20 cellular contexts compared by ENCODE assay signal in genomic region chr3:55558316-55558715, GRCh38.
DNase-seq lines count a peak whose midpoint lies in the region; FAIRE-seq and TF ChIP-seq lines count a peak whose summit lies in the region.
"Had no signal": no experiment of that assay in that cellular context is flagged by ENCODE, and none has a peak within 500 bp of the region (broad histone marks: within the 10 kb centered on the region; RNA-seq: fewer than 3 reads in every experiment).

No MANE protein-coding gene starts in this region.

- no peaks in the 10 kb centered on the region for H3K9me2 ChIP-seq in Karpas-422 (replicated peaks; ENCODE audit: insufficient read depth, low read length)

- H3K9ac ChIP-seq in Karpas-422 (ENCODE audit: low read length), result no peak overlapping the region; the same call in 1 of the 2 replicates

- H2AFZ ChIP-seq in Karpas-422 (ENCODE audit: low read length), result no peak overlapping the region

- 69 to 76% (median 72%) methylated on average over 1 of the region's 1 CpG for WGBS in adrenal gland, 4 donors

- no peak for TF ChIP-seq POLR2A in adrenal gland (IDR thresholded peaks at IDR 0.05)

- H4K20me1 ChIP-seq in Karpas-422 (ENCODE audit: insufficient read depth, low read depth, low read length), result no peaks in the 10 kb centered on the region

- DNase-seq in AG08395 (ENCODE audit: low spot score) (peak; percentile 73), ELR (ENCODE audit: low read depth) (peak; percentile 55), Karpas-422 (no peak), choroid plexus epithelial cell (ENCODE audit: low read depth) (peak; percentile 77), adrenal gland (no peak), RCC 7860 (ENCODE audit: low spot score) (no peak)
- DNase-seq in activated T-cell treated with anti-CD3 and anti-CD28 coated beads, Interleukin-2, amount 50 U/mL, for 24 hours, result no peak
- DNase-seq in activated CD4-positive, alpha-beta T cell treated with anti-CD3 and anti-CD28 coated beads, Interleukin-2, amount 50 U/mL, for 4 hours, result no peak
- DNase-seq: BE2C; CD8-positive, alpha-beta memory T cell; DMS 273 treated with DMSO at 0.1 percent for 48 hours; NCI-H1092 treated with DMSO at 0.1 percent for 48 hours; NCI-H187; NCI-H446 had no signal

- no peak for FAIRE-seq in RCC 7860 (lab: Jason Lieb, UNC)
- FAIRE-seq: A204.1, GM12891, HTR-8/SVneo, K562 had no signal

- no peaks in the 10 kb centered on the region for H3K36me3 Mint-ChIP-seq in activated T-cell treated with anti-CD3 and anti-CD28 coated beads, Interleukin-2, amount 50 U/mL, for 24 hours (ENCODE audit: low read depth)
- H3K36me3 Mint-ChIP-seq: CD8-positive, alpha-beta memory T cell had no signal

- peaks cover 63% of the 10 kb centered on the region for H3K4me1 ChIP-seq in Karpas-422 (ENCODE audit: low read length)
- no peaks in the 10 kb centered on the region for H3K4me1 ChIP-seq in adrenal gland (replicated peaks in 1 of 2)
- H3K4me1 ChIP-seq: BE2C had no signal

- intact Hi-C loops in adrenal gland (cut with DNase I), result no loop called here

- H3K4me2 ChIP-seq in Karpas-422 (ENCODE audit: low read depth, low read length, poor library complexity, severe bottlenecking), result no peak overlapping the region

- H3K9me3 Mint-ChIP-seq in activated T-cell treated with anti-CD3 and anti-CD28 coated beads, Interleukin-2, amount 50 U/mL, for 24 hours, result no peaks in the 10 kb centered on the region

- no peak overlapping the region for H3K27ac Mint-ChIP-seq in activated T-cell treated with anti-CD3 and anti-CD28 coated beads, Interleukin-2, amount 50 U/mL, for 24 hours
- H3K27ac Mint-ChIP-seq: CD8-positive, alpha-beta memory T cell had no signal

- H3K79me2 ChIP-seq in Karpas-422 (ENCODE audit: low read length), result no peaks in the 10 kb centered on the region

- no peaks in the 10 kb centered on the region for H3K27me3 Mint-ChIP-seq in activated T-cell treated with anti-CD3 and anti-CD28 coated beads, Interleukin-2, amount 50 U/mL, for 24 hours
- H3K27me3 Mint-ChIP-seq: CD8-positive, alpha-beta memory T cell had no signal

- TF ChIP-seq CTCF in choroid plexus epithelial cell (conservative IDR thresholded peaks at IDR 0.05; ENCODE audit: low read depth, low read length) (no peak), adrenal gland (IDR thresholded peaks at IDR 0.05) (no peak)

- no peak overlapping the region for H3K4me3 ChIP-seq in Karpas-422 (ENCODE audit: low read length)
- no peak overlapping the region for H3K4me3 ChIP-seq in choroid plexus epithelial cell (ENCODE audit: low read depth, low read length)
- no peak overlapping the region for H3K4me3 ChIP-seq in adrenal gland
- H3K4me3 ChIP-seq: HAP-1, K562, SK-N-MC had no signal

- H3K36me3 ChIP-seq in Karpas-422 (ENCODE audit: insufficient read depth, low read length) (no peaks in the 10 kb centered on the region), adrenal gland (replicated peaks in 1 of 2) (no peaks in the 10 kb centered on the region)
- H3K36me3 ChIP-seq: BE2C, HAP-1 had no signal

- no peaks in the 10 kb centered on the region for H3K9me3 ChIP-seq in Karpas-422 (ENCODE audit: low read length)
- H3K9me3 ChIP-seq in adrenal gland (replicated peaks in 1 of 3), result no peaks in the 10 kb centered on the region
- H3K9me3 ChIP-seq: BE2C, HAP-1 had no signal

- H3K27me3 ChIP-seq in Karpas-422 (ENCODE audit: low read length) (no peaks in the 10 kb centered on the region), adrenal gland (no peaks in the 10 kb centered on the region)
- H3K27me3 ChIP-seq: BE2C had no signal

- H3K4me3 Mint-ChIP-seq in activated T-cell treated with anti-CD3 and anti-CD28 coated beads, Interleukin-2, amount 50 U/mL, for 24 hours, result no peak overlapping the region
- H3K4me3 Mint-ChIP-seq: CD8-positive, alpha-beta memory T cell had no signal

- no peaks in the 10 kb centered on the region for H3K4me1 Mint-ChIP-seq in activated T-cell treated with anti-CD3 and anti-CD28 coated beads, Interleukin-2, amount 50 U/mL, for 24 hours (ENCODE audit: low read depth)
- H3K4me1 Mint-ChIP-seq: CD8-positive, alpha-beta memory T cell had no signal

- H3K27ac ChIP-seq in Karpas-422 (ENCODE audit: low read length) (peak overlapping the region; percentile 100; the same call in 1 of the 2 replicates), adrenal gland (no peak overlapping the region)
- H3K27ac ChIP-seq: SK-N-MC had no signal

Comparison
In these comparisons a context has a peak if more than half of its experiments do, and no peak if none do; other contexts are left out.
1. DNase-seq: peak in AG08395 (single experiment), ELR (single experiment) and choroid plexus epithelial cell (single experiment); none in Karpas-422 (single experiment), activated T-cell treated with anti-CD3 and anti-CD28 coated beads, Interleukin-2, amount 50 U/mL, for 24 hours (single experiment), adrenal gland (0 of 7), activated CD4-positive, alpha-beta T cell treated with anti-CD3 and anti-CD28 coated beads, Interleukin-2, amount 50 U/mL, for 4 hours (0 of 2) and RCC 7860 (single experiment).